ENCODE assay signal across 8 cellular contexts in genomic region chr1:114757455-114758250, GRCh38. TPM values are rescaled to one million over a fixed set of nuclear protein-coding genes. Genes with fewer than 3 reads are reported as not detected.
DNase-seq lines count a peak whose midpoint lies in the region; ATAC-seq and TF ChIP-seq lines count a peak whose summit lies in the region.

TSS of gene CSDE1 (minus strand) at chr1:114757984. CDS start at chr1:114739890, 18,094 bp downstream.

- TF ChIP-seq RAD21 in Ishikawa (IDR thresholded peaks at IDR 0.05; ENCODE audit: low read depth) = peak; percentile 34; the same call in 1 of the 2 replicates

- peak; percentile 76 for ATAC-seq in GM21576 (IDR thresholded peaks at IDR 0.05; ENCODE audit: unreplicated experiment)

- peaks cover 42% of the 10 kb centered on the region for H3K4me1 ChIP-seq in mononuclear cell (ENCODE audit: insufficient read depth, low read length)

- H3K4me3 ChIP-seq in mononuclear cell (ENCODE audit: low read length) = peak within 1 kb of the TSS; percentile 99

- no peaks in the 10 kb centered on the region for H3K27me3 ChIP-seq in mononuclear cell (ENCODE audit: insufficient read depth, low read length)

- TF ChIP-seq EP300 in Ishikawa (IDR thresholded peaks at IDR 0.05; ENCODE audit: borderline replicate concordance) = no peak

- H3K9me3 ChIP-seq in mononuclear cell (ENCODE audit: low read depth, low read length) = no peaks in the 10 kb centered on the region

- DNase-seq in DMS153 treated with DMSO at 0.1 percent for 48 hours (lab: John Stamatoyannopoulos, UW; ENCODE audit: unreplicated experiment) (peak; percentile 97), OCI-M2 (lab: John Stamatoyannopoulos, UW; ENCODE audit: unreplicated experiment) (peak; percentile 65), activated T-cell treated with anti-CD3 and anti-CD28 coated beads for 4 hours (peak; percentile 97), epidermal melanocyte (ENCODE audit: insufficient read length, low spot score) (peak; percentile 89)
- peak; percentile 93 to 95 for DNase-seq in stimulated activated CD8-positive, alpha-beta memory T cell treated with anti-CD3 and anti-CD28 coated beads, Interleukin-4, amount 100 ng/mL, for 1 hour (ENCODE audit: low read depth in 2 of 2, low spot score in 1 of 2)

TF ChIP-seq in Ishikawa, 13 proteins besides CTCF, POLR2A, EP300 and RAD21:
- TF ChIP-seq REST (IDR thresholded peaks at IDR 0.05; ENCODE audit: low read depth) (no peak), TEAD4 (IDR thresholded peaks at IDR 0.05) (peak; percentile 55), TCF12 (IDR thresholded peaks at IDR 0.05; ENCODE audit: low read depth) (peak; percentile 74), CREB1 (IDR thresholded peaks at IDR 0.05; ENCODE audit: low read depth) (no peak), USF1 (IDR thresholded peaks at IDR 0.05) (no peak), FOXM1 (IDR thresholded peaks at IDR 0.05; ENCODE audit: borderline replicate concordance, low read depth) (no peak), TAF1 (IDR thresholded peaks at IDR 0.05; ENCODE audit: low read depth) (peak; percentile 97), ZBTB7A (IDR thresholded peaks at IDR 0.05; ENCODE audit: low read depth) (0 out of 2 replicates have a peak, but pooled peaks have one; percentile 16), EGR1 (IDR thresholded peaks at IDR 0.05) (peak; percentile 63; the same call in 1 of the 2 replicates), MAX (IDR thresholded peaks at IDR 0.05) (peak; percentile 68), NFIC (IDR thresholded peaks at IDR 0.05) (no peak), CEBPB (IDR thresholded peaks at IDR 0.05) (no peak), YY1 (IDR thresholded peaks at IDR 0.05; ENCODE audit: low read depth) (peak; percentile 97)

RNA-seq across cellular contexts. Expression of gene CSDE1, which starts in this region (rescaled TPM):
- total RNA-seq in mononuclear cell = 921 TPM

Comparison
In these comparisons a context has a peak if more than half of its experiments do, and no peak if none do; other contexts are left out.
1. Peak in every context shown above with its lines: DNase-seq, ATAC-seq and H3K4me3 ChIP-seq.